Comparison of ENCODE assay signal across 34 cellular contexts in the genomic region with DNA sequence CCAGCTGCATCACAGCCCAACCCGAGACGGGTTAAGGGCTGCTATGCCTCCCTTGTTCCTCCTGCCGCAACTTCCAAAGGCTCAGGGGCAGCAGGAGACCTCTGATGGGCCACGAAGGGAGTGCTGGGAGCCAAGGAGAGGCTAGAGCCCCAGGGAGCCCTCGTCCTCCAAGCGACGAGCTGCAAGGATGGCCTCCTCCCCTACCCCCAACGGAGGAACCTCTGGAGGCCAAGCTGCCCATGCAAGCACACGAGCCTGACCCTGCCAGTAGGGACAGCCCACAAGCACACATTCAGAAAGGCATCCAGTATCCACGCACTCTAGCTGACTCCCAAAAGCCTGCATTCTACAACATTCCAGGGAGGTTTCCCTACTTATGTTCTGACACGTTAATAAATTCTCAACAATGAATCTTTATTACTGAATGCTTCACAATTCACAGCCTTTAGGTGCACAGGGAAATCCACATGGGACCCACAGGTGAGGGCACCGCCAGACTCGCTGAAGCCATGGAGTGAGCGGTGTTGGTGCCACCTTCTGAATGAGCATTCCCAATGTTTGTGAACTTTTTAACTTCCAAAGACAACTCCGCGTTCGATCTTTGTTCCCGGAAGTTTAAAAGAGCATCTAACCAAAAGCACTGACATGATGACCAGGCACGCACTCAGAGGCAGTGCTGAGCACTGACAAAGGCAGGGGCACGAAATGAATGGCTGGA. TPM values are rescaled to one million over a fixed set of nuclear protein-coding genes. Genes with fewer than 3 reads are reported as not detected.
A peak's percentile ranks its signal among the peaks of the same experiment; 100 is the strongest.
DNase-seq lines count a peak whose midpoint lies in the region; ATAC-seq, FAIRE-seq and TF ChIP-seq lines count a peak whose summit lies in the region.
"Had no signal": no experiment of that assay in that cellular context is flagged by ENCODE, and none has a peak within 500 bp of the region (broad histone marks: within the 10 kb centered on the region; RNA-seq: fewer than 3 reads in every experiment).

No MANE protein-coding gene starts in this region.

- H3K9ac ChIP-seq in keratinocyte (ENCODE audit: control insufficient read depth, extremely low read depth, insufficient read depth, low read length): peak overlapping the region; percentile 18
- H3K9ac ChIP-seq: BLaER1 treated with 17β-estradiol and CSF1 and Interleukin-3, amounts not matched to agents 10 nM and 100 nM had no signal

- H3K27ac ChIP-seq in keratinocyte (ENCODE audit: control insufficient read depth, insufficient read depth, low read length) (peak overlapping the region; percentile 54), uterus (peak overlapping the region; percentile 51 to 60)
- H3K27ac ChIP-seq: 22Rv1; BLaER1 treated with 17β-estradiol and CSF1 and Interleukin-3, amounts not matched to agents 10 nM and 100 nM; esophagus squamous epithelium; heart right ventricle; ovary; thyroid gland had no signal

- dilution Hi-C loops in keratinocyte (cut with MboI; ENCODE audit: extremely low pct_ligation_motif_present, low sequenced_read_pairs): no loop called here

- no peak overlapping the region for H3K27ac Mint-ChIP-seq in activated CD8-positive, alpha-beta memory T cell treated with anti-CD3 and anti-CD28 coated beads, Interleukin-2, amount 10 ng/mL, durations not matched to agents 7 days and 5 days
- H3K27ac Mint-ChIP-seq in progenitor cell of endocrine pancreas: peak overlapping the region; percentile 34
- no peak overlapping the region for H3K27ac Mint-ChIP-seq in activated CD8-positive, alpha-beta T cell treated with anti-CD3 and anti-CD28 coated beads for 36 hours
- H3K27ac Mint-ChIP-seq: activated naive CD8-positive, alpha-beta T cell treated with anti-CD3 and anti-CD28 coated beads, Interleukin-2, amount 10 ng/mL, durations not matched to agents 7 days and 5 days; dendritic cell treated with granulocyte-macrophage colony-stimulating factor and Interleukin-4, amounts not matched to agents 40 ng/mL and 50 ng/mL, for 4 days; natural killer cell treated with Interleukin-12 subunit alpha and Interleukin-12 subunit beta and Interleukin-15 and Interleukin-18, amount 100 ng/mL, for 72 hours; stimulated activated naive CD8-positive, alpha-beta T cell treated with anti-CD3 and anti-CD28 coated beads, Interleukin-15, Interleukin-2, amounts not matched to agents 100 ng/mL and 50 ng/mL, for 24 hours had no signal

- no peak overlapping the region for H3K4me3 ChIP-seq in keratinocyte (ENCODE audit: control insufficient read depth in 2 of 3, extremely low read depth in 1 of 3, insufficient read depth in 2 of 3, low read depth in 1 of 3, low read length in 3 of 3)
- H3K4me3 ChIP-seq in uterus: no peak overlapping the region
- H3K4me3 ChIP-seq: BLaER1 treated with 17β-estradiol and CSF1 and Interleukin-3, amounts not matched to agents 10 nM and 100 nM; esophagus squamous epithelium; heart right ventricle; lung; ovary; smooth muscle cell; thyroid gland had no signal

- no peak overlapping the region for H3K4me3 Mint-ChIP-seq in activated CD8-positive, alpha-beta memory T cell treated with anti-CD3 and anti-CD28 coated beads, Interleukin-2, amount 10 ng/mL, durations not matched to agents 7 days and 5 days
- no peak overlapping the region for H3K4me3 Mint-ChIP-seq in progenitor cell of endocrine pancreas (ENCODE audit: low read depth)
- H3K4me3 Mint-ChIP-seq in activated CD8-positive, alpha-beta T cell treated with anti-CD3 and anti-CD28 coated beads for 36 hours: no peak overlapping the region
- H3K4me3 Mint-ChIP-seq: activated naive CD8-positive, alpha-beta T cell treated with anti-CD3 and anti-CD28 coated beads, Interleukin-2, amount 10 ng/mL, durations not matched to agents 7 days and 5 days; dendritic cell treated with granulocyte-macrophage colony-stimulating factor and Interleukin-4, amounts not matched to agents 40 ng/mL and 50 ng/mL, for 4 days; natural killer cell treated with Interleukin-12 subunit alpha and Interleukin-12 subunit beta and Interleukin-15 and Interleukin-18, amount 100 ng/mL, for 72 hours; stimulated activated naive CD8-positive, alpha-beta T cell treated with anti-CD3 and anti-CD28 coated beads, Interleukin-15, Interleukin-2, amounts not matched to agents 100 ng/mL and 50 ng/mL, for 24 hours had no signal

- H3K27me3 Mint-ChIP-seq in activated CD8-positive, alpha-beta memory T cell treated with anti-CD3 and anti-CD28 coated beads, Interleukin-2, amount 10 ng/mL, durations not matched to agents 7 days and 5 days: no peaks in the 10 kb centered on the region
- H3K27me3 Mint-ChIP-seq in progenitor cell of endocrine pancreas: no peaks in the 10 kb centered on the region
- H3K27me3 Mint-ChIP-seq in activated CD8-positive, alpha-beta T cell treated with anti-CD3 and anti-CD28 coated beads for 36 hours: no peaks in the 10 kb centered on the region
- H3K27me3 Mint-ChIP-seq: activated naive CD8-positive, alpha-beta T cell treated with anti-CD3 and anti-CD28 coated beads, Interleukin-2, amount 10 ng/mL, durations not matched to agents 7 days and 5 days; dendritic cell treated with granulocyte-macrophage colony-stimulating factor and Interleukin-4, amounts not matched to agents 40 ng/mL and 50 ng/mL, for 4 days; natural killer cell treated with Interleukin-12 subunit alpha and Interleukin-12 subunit beta and Interleukin-15 and Interleukin-18, amount 100 ng/mL, for 72 hours; stimulated activated naive CD8-positive, alpha-beta T cell treated with anti-CD3 and anti-CD28 coated beads, Interleukin-15, Interleukin-2, amounts not matched to agents 100 ng/mL and 50 ng/mL, for 24 hours had no signal

- no peaks in the 10 kb centered on the region for H3K9me3 Mint-ChIP-seq in activated CD8-positive, alpha-beta memory T cell treated with anti-CD3 and anti-CD28 coated beads, Interleukin-2, amount 10 ng/mL, durations not matched to agents 7 days and 5 days (ENCODE audit: low read depth)
- no peaks in the 10 kb centered on the region for H3K9me3 Mint-ChIP-seq in progenitor cell of endocrine pancreas (ENCODE audit: low read depth)
- H3K9me3 Mint-ChIP-seq in activated CD8-positive, alpha-beta T cell treated with anti-CD3 and anti-CD28 coated beads for 36 hours: no peaks in the 10 kb centered on the region
- H3K9me3 Mint-ChIP-seq: activated naive CD8-positive, alpha-beta T cell treated with anti-CD3 and anti-CD28 coated beads, Interleukin-2, amount 10 ng/mL, durations not matched to agents 7 days and 5 days; dendritic cell treated with granulocyte-macrophage colony-stimulating factor and Interleukin-4, amounts not matched to agents 40 ng/mL and 50 ng/mL, for 4 days; natural killer cell treated with Interleukin-12 subunit alpha and Interleukin-12 subunit beta and Interleukin-15 and Interleukin-18, amount 100 ng/mL, for 72 hours; stimulated activated naive CD8-positive, alpha-beta T cell treated with anti-CD3 and anti-CD28 coated beads, Interleukin-15, Interleukin-2, amounts not matched to agents 100 ng/mL and 50 ng/mL, for 24 hours had no signal

- H3K4me1 ChIP-seq in keratinocyte (ENCODE audit: control insufficient read depth, extremely low read depth, insufficient read depth, low read length) (peaks cover 19% of the 10 kb centered on the region), uterus (peaks cover 0 to 5% of the 10 kb centered on the region in 2 donors)
- H3K4me1 ChIP-seq: BLaER1 treated with 17β-estradiol and CSF1 and Interleukin-3, amounts not matched to agents 10 nM and 100 nM; heart right ventricle; thyroid gland had no signal

- peaks cover 37% of the 10 kb centered on the region for H3K36me3 Mint-ChIP-seq in activated CD8-positive, alpha-beta memory T cell treated with anti-CD3 and anti-CD28 coated beads, Interleukin-2, amount 10 ng/mL, durations not matched to agents 7 days and 5 days
- peaks cover 17% of the 10 kb centered on the region for H3K36me3 Mint-ChIP-seq in progenitor cell of endocrine pancreas (ENCODE audit: insufficient read depth)
- H3K36me3 Mint-ChIP-seq in activated CD8-positive, alpha-beta T cell treated with anti-CD3 and anti-CD28 coated beads for 36 hours (ENCODE audit: low read depth): peaks cover 58% of the 10 kb centered on the region

- CTCF ChIA-PET in activated CD8-positive, alpha-beta memory T cell treated with anti-CD3 and anti-CD28 coated beads, Interleukin-2, amount 10 ng/mL, durations not matched to agents 7 days and 5 days (lab: Charles Lee): no interaction called here
- CTCF ChIA-PET in activated CD8-positive, alpha-beta T cell treated with anti-CD3 and anti-CD28 coated beads for 36 hours (lab: Charles Lee): no interaction called here

- POLR2A ChIA-PET in activated CD8-positive, alpha-beta T cell treated with anti-CD3 and anti-CD28 coated beads for 36 hours (lab: Charles Lee): no interaction called here

- no peaks in the 10 kb centered on the region for H3K4me1 Mint-ChIP-seq in activated CD8-positive, alpha-beta memory T cell treated with anti-CD3 and anti-CD28 coated beads, Interleukin-2, amount 10 ng/mL, durations not matched to agents 7 days and 5 days
- H3K4me1 Mint-ChIP-seq in progenitor cell of endocrine pancreas (ENCODE audit: low read depth): no peaks in the 10 kb centered on the region
- H3K4me1 Mint-ChIP-seq in activated CD8-positive, alpha-beta T cell treated with anti-CD3 and anti-CD28 coated beads for 36 hours (ENCODE audit: low read depth): no peaks in the 10 kb centered on the region
- H3K4me1 Mint-ChIP-seq: activated naive CD8-positive, alpha-beta T cell treated with anti-CD3 and anti-CD28 coated beads, Interleukin-2, amount 10 ng/mL, durations not matched to agents 7 days and 5 days had no signal

- H3K4me2 ChIP-seq in keratinocyte (ENCODE audit: control insufficient read depth, extremely low read depth, insufficient read depth, low read depth, low read length): peak overlapping the region; percentile 37
- H3K4me2 ChIP-seq: BLaER1 treated with 17β-estradiol and CSF1 and Interleukin-3, amounts not matched to agents 10 nM and 100 nM; smooth muscle cell had no signal

- H3K79me2 ChIP-seq in keratinocyte (ENCODE audit: control insufficient read depth, insufficient read depth, low read length): peaks cover 11% of the 10 kb centered on the region

- no peaks in the 10 kb centered on the region for H3K27me3 ChIP-seq in keratinocyte (ENCODE audit: control insufficient read depth, extremely low read depth, insufficient read depth, low read length)
- H3K27me3 ChIP-seq in uterus: no peaks in the 10 kb centered on the region
- H3K27me3 ChIP-seq: BLaER1 treated with 17β-estradiol and CSF1 and Interleukin-3, amounts not matched to agents 10 nM and 100 nM; esophagus squamous epithelium; heart right ventricle; ovary; thyroid gland had no signal

- ATAC-seq in activated CD8-positive, alpha-beta memory T cell treated with anti-CD3 and anti-CD28 coated beads, Interleukin-2, amount 10 ng/mL, durations not matched to agents 7 days and 5 days: no peak
- ATAC-seq in activated CD8-positive, alpha-beta T cell treated with anti-CD3 and anti-CD28 coated beads for 36 hours: no peak

- DNase-seq in activated CD8-positive, alpha-beta memory T cell treated with anti-CD3 and anti-CD28 coated beads, Interleukin-2, amount 10 ng/mL, durations not matched to agents 7 days and 5 days: peak; percentile 26
- DNase-seq in activated CD8-positive, alpha-beta memory T cell treated with anti-CD3 and anti-CD28 coated beads for 24 hours: no peak
- DNase-seq in keratinocyte (ENCODE audit: low read depth, low spot score): no peak
- no peak for DNase-seq in progenitor cell of endocrine pancreas (ENCODE audit: low spot score, unreplicated experiment)
- peak in 1 of 2 donors; percentile 16 for DNase-seq in uterus
- no peak for DNase-seq in activated CD8-positive, alpha-beta T cell treated with anti-CD3 and anti-CD28 coated beads for 36 hours
- DNase-seq in NCI-H1930 (lab: John Stamatoyannopoulos, UW): no peak
- DNase-seq in activated CD4-positive, CD25-positive, alpha-beta regulatory T cell treated with anti-CD3 and anti-CD28 coated beads, Interleukin-2, amount 50 U/mL, for 72 hours: no peak
- DNase-seq: activated CD4-positive, alpha-beta T cell treated with anti-CD3 and anti-CD28 coated beads for 48 hours; activated gamma-delta T cell treated with Interleukin-2 at 50 U/mL for 16 hours; activated naive CD8-positive, alpha-beta T cell treated with anti-CD3 and anti-CD28 coated beads, Interleukin-2, amount 10 ng/mL, durations not matched to agents 7 days and 5 days; caudate nucleus; COR-L47; esophagus squamous epithelium; foreskin melanocyte; heart right ventricle; KG1; NCI-H1417; NCI-H2081 treated with DMSO at 0.1 percent for 48 hours; NCI-H2227 treated with DMSO at 0.1 percent for 48 hours; retina; stimulated activated CD4-positive, alpha-beta T cell treated with anti-CD3 and anti-CD28 coated beads, Interleukin-1b, Interleukin-23, amount 100 ng/mL, for 48 hours; T-helper 9 cell; thyroid gland had no signal

- no peak for TF ChIP-seq POLR2A in uterus (IDR thresholded peaks at IDR 0.05)

- TF ChIP-seq CTCF in keratinocyte (optimal IDR thresholded peaks at IDR 0.05 in 1 of 3, IDR thresholded peaks at IDR 0.05 in 1 of 3, conservative IDR thresholded peaks at IDR 0.05 in 1 of 3; ENCODE audit: extremely low read depth in 1 of 3, insufficient read depth in 2 of 3, low read length in 3 of 3): no peak
- TF ChIP-seq CTCF in progenitor cell of endocrine pancreas (IDR thresholded peaks at IDR 0.05; ENCODE audit: unreplicated experiment): no peak
- TF ChIP-seq CTCF in uterus (IDR thresholded peaks at IDR 0.05): no peak
- TF ChIP-seq CTCF in activated CD8-positive, alpha-beta T cell treated with anti-CD3 and anti-CD28 coated beads for 36 hours (IDR thresholded peaks at IDR 0.05): no peak

- H3K36me3 ChIP-seq in keratinocyte (ENCODE audit: control insufficient read depth in 2 of 2, extremely low read depth in 1 of 2, insufficient read depth in 2 of 2, low read length in 2 of 2): peaks cover 50 to 51% of the 10 kb centered on the region in 2 experiments
- no peaks in the 10 kb centered on the region for H3K36me3 ChIP-seq in uterus
- H3K36me3 ChIP-seq: ovary had no signal

- no peak overlapping the region for H2AFZ ChIP-seq in keratinocyte (ENCODE audit: control insufficient read depth, low read length)

- no peaks in the 10 kb centered on the region for H3K9me3 ChIP-seq in keratinocyte (ENCODE audit: control insufficient read depth, low read depth, low read length)
- H3K9me3 ChIP-seq in uterus: no peaks in the 10 kb centered on the region
- H3K9me3 ChIP-seq: esophagus squamous epithelium, thyroid gland had no signal

- peak; percentile 41 for FAIRE-seq in keratinocyte (lab: Jason Lieb, UNC)
- FAIRE-seq: GM12892, RCC 7860 had no signal

- H4K20me1 ChIP-seq in keratinocyte (ENCODE audit: control insufficient read depth, extremely low read depth, insufficient read depth, low read length): peaks cover 2% of the 10 kb centered on the region

- H3K9me1 ChIP-seq in keratinocyte (ENCODE audit: control insufficient read depth, extremely low read depth, insufficient read depth, low read length): no peaks in the 10 kb centered on the region

- intact Hi-C loops in uterus (cut with DNase I; ENCODE audit: low total_unique reads): no loop called here
- intact Hi-C loops in activated CD8-positive, alpha-beta T cell treated with anti-CD3 and anti-CD28 coated beads for 36 hours (cut with micrococcal nuclease): no loop called here

RNA-seq across cellular contexts. Expression of a gene that starts 28.7 kb away (rescaled TPM):
- total RNA-seq in activated CD8-positive, alpha-beta memory T cell treated with anti-CD3 and anti-CD28 coated beads, Interleukin-2, amount 10 ng/mL, durations not matched to agents 7 days and 5 days: 10 to 100 TPM; 11.4 to 15.1 TPM
- 27.5 to 34.9 TPM (median 32.4 TPM) in 3 replicates for polyA plus RNA-seq in keratinocyte
- polyA plus RNA-seq in keratinocyte (2011; ENCODE audit: low read depth): 44.5 TPM
- 28.0 and 37.9 TPM in 2 replicates for polyA plus RNA-seq in keratinocyte (2011; cell fraction: cytosol; rRNA removed)
- polyA plus RNA-seq in keratinocyte (2011; cell fraction: nucleus; rRNA removed): 68.1 and 79.2 TPM in 2 replicates
- polyA plus RNA-seq in keratinocyte (2012; ENCODE audit: low replicate concordance): 12.7 and 34.4 TPM in 2 replicates
- polyA minus RNA-seq in keratinocyte: 49.3 to 86.7 TPM (median 68.7 TPM) in 3 replicates
- polyA minus RNA-seq in keratinocyte (2011; cell fraction: cytosol; rRNA and poly(A)+ RNA removed): 26.9 TPM
- polyA minus RNA-seq in keratinocyte (2011; cell fraction: nucleus; rRNA and poly(A)+ RNA removed): 26.9 and 42.7 TPM in 2 replicates
- total RNA-seq in progenitor cell of endocrine pancreas: 10.2 and 10.8 TPM in 2 replicates
- 10 to 100 TPM in 2 of 4 donors, 1 to 10 TPM in 2; 5.9 to 13.1 (median 8.5) TPM for total RNA-seq in uterus
- total RNA-seq in activated CD8-positive, alpha-beta T cell treated with anti-CD3 and anti-CD28 coated beads for 36 hours: 10 to 100 TPM; 12.5 to 15.8 TPM
